ENCODE assay signal across 8 cellular contexts in genomic region chr1:47332779-47333577, GRCh38. TPM values are rescaled to one million over a fixed set of nuclear protein-coding genes. Genes with fewer than 3 reads are reported as not detected.
DNase-seq lines count a peak whose midpoint lies in the region; ATAC-seq and TF ChIP-seq lines count a peak whose summit lies in the region.

No MANE protein-coding gene starts in this region.

- 50% methylated on average over 19 of the region's 19 CpGs for WGBS in smooth muscle cell (ENCODE audit: low lambda C conversion rate)

- H3K27ac ChIP-seq in smooth muscle cell (ENCODE audit: low read depth) = peak overlapping the region; percentile 91

- H2AFZ ChIP-seq in smooth muscle cell (ENCODE audit: low read depth) = peak overlapping the region; percentile 98

- H3K9me3 ChIP-seq in iPS-15b (ENCODE audit: control insufficient read depth, insufficient read depth, low read length) (no peaks in the 10 kb centered on the region), smooth muscle cell (replicated peaks; ENCODE audit: low read depth) (no peaks in the 10 kb centered on the region)

- ATAC-seq in WTC11 (no peak), HG02798 (IDR thresholded peaks at IDR 0.05; ENCODE audit: poor library complexity, unreplicated experiment) (no peak), GM18909 (IDR thresholded peaks at IDR 0.05; ENCODE audit: poor library complexity, unreplicated experiment) (no peak), GM21390 (IDR thresholded peaks at IDR 0.05; ENCODE audit: unreplicated experiment) (no peak)

- H3K9ac ChIP-seq in iPS-15b (ENCODE audit: low read depth, low read length) = peak overlapping the region; percentile 83
- H3K9ac ChIP-seq in smooth muscle cell (ENCODE audit: low read depth) = peak overlapping the region; percentile 79

- peak overlapping the region; percentile 98 for H3K4me3 ChIP-seq in GM12865 (ENCODE audit: low read depth, low read length)
- peak overlapping the region; percentile 96 for H3K4me3 ChIP-seq in iPS-15b (ENCODE audit: low read depth, low read length)
- H3K4me3 ChIP-seq in smooth muscle cell = peak overlapping the region; percentile 96

- CTCF ChIA-PET in WTC11 (lab: Charles Lee) = interaction anchor here (0.6 to 2.6 kb wide), 11 partner anchors 9 to 154 kb away, joined by 3 to 14 read pairs (median 4); partner anchors contain the start of genes FOXD2 and STIL

- no peaks in the 10 kb centered on the region for H3K36me3 Mint-ChIP-seq in WTC11

- H3K4me2 ChIP-seq in smooth muscle cell = peak overlapping the region; percentile 91

- H3K27ac Mint-ChIP-seq in WTC11 = no peak overlapping the region

- peaks cover 5% of the 10 kb centered on the region for H3K4me1 ChIP-seq in iPS-15b (ENCODE audit: control insufficient read depth, insufficient read depth, low read length)
- H3K4me1 ChIP-seq in smooth muscle cell (ENCODE audit: low read depth) = peaks cover 11% of the 10 kb centered on the region

- H3K4me1 Mint-ChIP-seq in WTC11 = peaks cover 8% of the 10 kb centered on the region

- POLR2A ChIA-PET in WTC11 (lab: Charles Lee) = interaction anchor here (0.5 to 2.3 kb wide), 3 partner anchors 9 to 154 kb away, joined by 3 to 21 read pairs (median 6); partner anchors contain the start of gene STIL

- H3K27me3 ChIP-seq in iPS-15b (ENCODE audit: control insufficient read depth, insufficient read depth, low read length) (no peaks in the 10 kb centered on the region), smooth muscle cell (ENCODE audit: low read depth) (no peaks in the 10 kb centered on the region)

- peaks cover 34% of the 10 kb centered on the region for H3K79me2 ChIP-seq in smooth muscle cell (ENCODE audit: low read depth)

- H4K20me1 ChIP-seq in smooth muscle cell (ENCODE audit: low read depth) = peaks cover 19% of the 10 kb centered on the region

- no peaks in the 10 kb centered on the region for H3K36me3 ChIP-seq in iPS-15b (ENCODE audit: control insufficient read depth, insufficient read depth, low read length)
- no peaks in the 10 kb centered on the region for H3K36me3 ChIP-seq in smooth muscle cell (ENCODE audit: low read depth)

- no peak for TF ChIP-seq CTCF in GM12865 (IDR thresholded peaks at IDR 0.05; ENCODE audit: insufficient read depth, low read depth, low read length, missing control alignments)
- no peak for TF ChIP-seq CTCF in WTC11 (IDR thresholded peaks at IDR 0.05)
- TF ChIP-seq CTCF in smooth muscle cell (IDR thresholded peaks at IDR 0.05; ENCODE audit: borderline replicate concordance, insufficient read depth, poor library complexity, severe bottlenecking) = no peak

- H3K9me3 Mint-ChIP-seq in WTC11 = no peaks in the 10 kb centered on the region

- no peak overlapping the region for H3K4me3 Mint-ChIP-seq in WTC11

- no peaks in the 10 kb centered on the region for H3K27me3 Mint-ChIP-seq in WTC11 (ENCODE audit: low read depth)

- peaks cover 6% of the 10 kb centered on the region for H3F3A ChIP-seq in smooth muscle cell (ENCODE audit: low read depth)

- DNase-seq in GM12865 (ENCODE audit: low read depth) = no peak
- DNase-seq in WTC11 (ENCODE audit: low spot score) = no peak
- no peak for DNase-seq in smooth muscle cell (lab: John Stamatoyannopoulos, UW; ENCODE audit: unreplicated experiment)
- no peak for DNase-seq in DMS153 treated with DMSO at 0.1 percent for 48 hours (lab: John Stamatoyannopoulos, UW; ENCODE audit: unreplicated experiment)

TF ChIP-seq in WTC11, 78 proteins besides CTCF, POLR2A, EP300 and RAD21:
- TF ChIP-seq NFYB (CRISPR knock-in tag; conservative IDR thresholded peaks at IDR 0.05; ENCODE audit: low read depth) = no peak
- peak; percentile 77; the same call in 1 of the 2 replicates for TF ChIP-seq ZNF121 (CRISPR knock-in tag; IDR thresholded peaks at IDR 0.05)
TF ChIP-seq in WTC11: peak in this region for 1.

RNA-seq across cellular contexts. Expression of gene CMPK1, which starts 0.6 kb away (rescaled TPM):
- total RNA-seq in WTC11 (2021) = 35.6 to 37.1 TPM (median 36.3 TPM) in 3 replicates
- 105 and 149 TPM in 2 replicates for total RNA-seq in smooth muscle cell
- 68.2 and 75.5 TPM in 2 replicates for polyA plus RNA-seq in smooth muscle cell

RNA-seq across cellular contexts. Expression of gene STIL, which starts 19.0 kb away (rescaled TPM):
- total RNA-seq in WTC11 (2021) = 24.0 to 29.7 TPM (median 24.1 TPM) in 3 replicates
- 6.1 and 11.9 TPM in 2 replicates for total RNA-seq in smooth muscle cell
- 3.9 and 4.6 TPM in 2 replicates for polyA plus RNA-seq in smooth muscle cell
